In genomic region chrX:10554612-10555270, GRCh38 we compare ENCODE assay signal across 20 cellular contexts.
DNase-seq lines count a peak whose midpoint lies in the region; ATAC-seq and TF ChIP-seq lines count a peak whose summit lies in the region.
"Had no signal": no experiment of that assay in that cellular context is flagged by ENCODE, and none has a peak within 500 bp of the region (broad histone marks: within the 10 kb centered on the region; RNA-seq: fewer than 3 reads in every experiment).

No MANE protein-coding gene starts in this region.

- DNase-seq in heart left ventricle (peak in 1 of 5 donors; percentile 25), cardiac septum (ENCODE audit: low spot score) (no peak), left kidney (ENCODE audit: low read depth, low spot score) (peak; percentile 35), neural crest cell (ENCODE audit: low read depth, low spot score) (no peak), tibial artery (no peak), NCI-H2081 (lab: John Stamatoyannopoulos, UW) (no peak)
- no peak for DNase-seq in stimulated activated naive CD4-positive, alpha-beta T cell treated with Interleukin-2 at 50 U/mL for 16 hours (lab: John Stamatoyannopoulos, UW)
- DNase-seq: CD4-positive, alpha-beta memory T cell; DMS79 treated with DMSO at 0.1 percent for 48 hours; GM23248; KG1; NCI-H1436; NCI-H2029; NCI-H2171 treated with DMSO at 0.1 percent for 48 hours; NCI-H446 treated with DMSO at 0.1 percent for 48 hours; NCI-H748 treated with DMSO at 0.1 percent for 48 hours; OCI-M1; RPMI8226 had no signal

- H3K27me3 Mint-ChIP-seq in neural crest cell (ENCODE audit: low read depth): no peaks in the 10 kb centered on the region
- H3K27me3 Mint-ChIP-seq: CD4-positive, alpha-beta memory T cell had no signal

- ATAC-seq in heart left ventricle: peak; percentile 52 to 94 (median 64)
- no peak for ATAC-seq in HG03280 (IDR thresholded peaks at IDR 0.05; ENCODE audit: unreplicated experiment)
- ATAC-seq: HCT116 had no signal

- H3K27ac ChIP-seq in heart left ventricle: peak overlapping the region in 10 of 12 donors; percentile 5 to 66 (median 44)
- no peak overlapping the region for H3K27ac ChIP-seq in tibial artery
- H3K27ac ChIP-seq: GM23248 had no signal

- H3K4me3 ChIP-seq in heart left ventricle (no peak overlapping the region), tibial artery (no peak overlapping the region)
- H3K4me3 ChIP-seq: GM23248 had no signal

- peaks cover 22% of the 10 kb centered on the region for H3K36me3 Mint-ChIP-seq in neural crest cell (ENCODE audit: low read depth)
- H3K36me3 Mint-ChIP-seq: CD4-positive, alpha-beta memory T cell had no signal

- intact Hi-C loops in heart left ventricle (cut with DNase I): no loop called here
- intact Hi-C loops in cardiac septum (cut with DNase I): no loop called here
- intact Hi-C loops in tibial artery (cut with DNase I; ENCODE audit: low total_unique reads): no loop called here

- peaks cover 5% of the 10 kb centered on the region for H3K9me3 Mint-ChIP-seq in neural crest cell

- TF ChIP-seq POLR2A in heart left ventricle (IDR thresholded peaks at IDR 0.05): no peak

- WGBS in heart left ventricle, 4 donors: 38 to 55% (median 51%) methylated on average over 6 of the region's 6 CpGs

- H3K9me3 ChIP-seq in heart left ventricle (no peaks in the 10 kb centered on the region), tibial artery (no peaks in the 10 kb centered on the region)

- H3K4me1 ChIP-seq in heart left ventricle (peaks cover 0 to 20% (median 0%) of the 10 kb centered on the region in 12 donors), tibial artery (no peaks in the 10 kb centered on the region)

- TF ChIP-seq CTCF in heart left ventricle (IDR thresholded peaks at IDR 0.05) (no peak), neural crest cell (conservative IDR thresholded peaks at IDR 0.05) (no peak), tibial artery (IDR thresholded peaks at IDR 0.05) (no peak)

- peak overlapping the region; percentile 56 for H3K4me3 Mint-ChIP-seq in neural crest cell
- H3K4me3 Mint-ChIP-seq: CD4-positive, alpha-beta memory T cell had no signal

- H3K4me1 Mint-ChIP-seq in neural crest cell: peaks cover 44% of the 10 kb centered on the region
- H3K4me1 Mint-ChIP-seq: CD4-positive, alpha-beta memory T cell had no signal

- H3K27ac Mint-ChIP-seq in neural crest cell (ENCODE audit: unreplicated experiment): peak overlapping the region; percentile 86
- H3K27ac Mint-ChIP-seq: CD4-positive, alpha-beta memory T cell had no signal

- H3K36me3 ChIP-seq in heart left ventricle: no peaks in the 10 kb centered on the region
- H3K36me3 ChIP-seq in tibial artery: no peaks in the 10 kb centered on the region

- H3K27me3 ChIP-seq in heart left ventricle (peaks cover 0 to 2% (median 0%) of the 10 kb centered on the region in 9 donors), tibial artery (no peaks in the 10 kb centered on the region)

Comparison
In these comparisons a context has a peak if more than half of its experiments do, and no peak if none do; other contexts are left out.
1. H3K27ac ChIP-seq: peak in heart left ventricle (10 of 12); none in tibial artery (0 of 2).